In the genomic region with DNA sequence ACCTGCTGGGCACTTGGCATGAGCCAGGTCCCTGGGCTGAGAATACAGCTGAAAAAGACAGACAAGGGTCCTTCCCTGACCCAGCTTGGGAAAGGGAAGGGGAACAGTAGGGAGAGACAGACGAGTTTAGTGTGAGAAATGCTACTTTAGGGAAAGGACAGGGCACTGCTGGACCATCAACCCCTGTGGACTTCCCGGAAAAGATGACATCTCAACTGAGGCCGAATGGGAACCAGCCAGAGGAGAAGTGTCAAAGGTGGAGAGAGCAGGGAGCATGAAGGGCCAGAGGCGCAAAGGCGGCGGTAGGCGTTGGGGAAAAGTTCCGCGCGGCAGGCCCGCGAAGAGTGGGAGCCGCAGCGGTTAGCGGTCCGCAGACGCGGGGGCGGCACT, we compare ENCODE assay signal across 9 cellular contexts. TPM values are rescaled to one million over a fixed set of nuclear protein-coding genes. Genes with fewer than 3 reads are reported as not detected.
DNase-seq lines count a peak whose midpoint lies in the region; ATAC-seq and TF ChIP-seq lines count a peak whose summit lies in the region.
"Had no signal": no experiment of that assay in that cellular context is flagged by ENCODE, and none has a peak within 500 bp of the region (broad histone marks: within the 10 kb centered on the region; RNA-seq: fewer than 3 reads in every experiment).

No MANE protein-coding gene starts in this region.

- peaks cover 25% of the 10 kb centered on the region for H3K4me1 ChIP-seq in stomach smooth muscle (ENCODE audit: control insufficient read depth, insufficient read depth, low read length)

- H3K9me3 ChIP-seq in stomach smooth muscle (ENCODE audit: control insufficient read depth in 2 of 2, low read length in 2 of 2) = no peaks in the 10 kb centered on the region

- peaks cover 21% of the 10 kb centered on the region for H3K4me1 Mint-ChIP-seq in activated T-helper 17 cell treated with anti-CD3 and anti-CD28 coated beads, Interleukin-2, amount 50 U/mL, for 72 hours

- DNase-seq in iPS-NIHi7 (ENCODE audit: extremely low spot score) = peak; percentile 20
- DNase-seq in globus pallidus (ENCODE audit: low spot score) = no peak
- DNase-seq in activated CD4-positive, CD25-positive, alpha-beta regulatory T cell (lab: John Stamatoyannopoulos, UW) = no peak

- peak overlapping the region; percentile 84 to 93 for H3K4me3 ChIP-seq in stomach smooth muscle (ENCODE audit: low read length in 2 of 2)

- H3K27me3 ChIP-seq in stomach smooth muscle (ENCODE audit: control insufficient read depth in 1 of 2, insufficient read depth in 2 of 2, low read length in 2 of 2) = no peaks in the 10 kb centered on the region

- no peaks in the 10 kb centered on the region for H3K9me3 Mint-ChIP-seq in activated T-helper 17 cell treated with anti-CD3 and anti-CD28 coated beads, Interleukin-2, amount 50 U/mL, for 72 hours

- peak overlapping the region; percentile 79 to 91 for H3K9ac ChIP-seq in stomach smooth muscle (ENCODE audit: low read length in 2 of 2)

- H3K27ac Mint-ChIP-seq in activated T-helper 17 cell treated with anti-CD3 and anti-CD28 coated beads, Interleukin-2, amount 50 U/mL, for 72 hours = peak overlapping the region; percentile 95

- ATAC-seq in GM21447 (IDR thresholded peaks at IDR 0.05; ENCODE audit: unreplicated experiment) = peak; percentile 35
- ATAC-seq in activated T-helper 17 cell treated with anti-CD3 and anti-CD28 coated beads, Interleukin-2, amount 50 U/mL, for 72 hours (replicated peaks) = no peak
- ATAC-seq in HG03175 (IDR thresholded peaks at IDR 0.05; ENCODE audit: unreplicated experiment) = no peak

- H3K27ac ChIP-seq in 22Rv1 (peak overlapping the region; percentile 50), stomach smooth muscle (ENCODE audit: low read length) (peak overlapping the region; percentile 24)

- H3K4me3 Mint-ChIP-seq in activated T-helper 17 cell treated with anti-CD3 and anti-CD28 coated beads, Interleukin-2, amount 50 U/mL, for 72 hours = peak overlapping the region; percentile 92

- TF ChIP-seq CTCF in 22Rv1 (IDR thresholded peaks at IDR 0.05) = no peak

- H3K36me3 ChIP-seq in stomach smooth muscle (ENCODE audit: control insufficient read depth in 2 of 2, insufficient read depth in 2 of 2, low read length in 2 of 2) = peaks cover 15 to 28% of the 10 kb centered on the region in 2 donors

- peaks cover 53% of the 10 kb centered on the region for H3K36me3 Mint-ChIP-seq in activated T-helper 17 cell treated with anti-CD3 and anti-CD28 coated beads, Interleukin-2, amount 50 U/mL, for 72 hours (ENCODE audit: low read depth)

- H3K27me3 Mint-ChIP-seq in activated T-helper 17 cell treated with anti-CD3 and anti-CD28 coated beads, Interleukin-2, amount 50 U/mL, for 72 hours = no peaks in the 10 kb centered on the region

RNA-seq across cellular contexts. Expression of a gene that starts 0.6 kb away (rescaled TPM):
- total RNA-seq in activated T-helper 17 cell treated with anti-CD3 and anti-CD28 coated beads, Interleukin-2, amount 50 U/mL, for 72 hours = 10 to 100 TPM; 27.2 to 66.9 TPM

RNA-seq across cellular contexts. Expression of a gene that starts 15.6 kb away (rescaled TPM):
- under 1 TPM in 1 of 2 donors, not detected in 1; 0.56 TPM for total RNA-seq in activated T-helper 17 cell treated with anti-CD3 and anti-CD28 coated beads, Interleukin-2, amount 50 U/mL, for 72 hours

RNA-seq across cellular contexts. Expression of a gene that starts 58.4 kb away (rescaled TPM):
- total RNA-seq in activated T-helper 17 cell treated with anti-CD3 and anti-CD28 coated beads, Interleukin-2, amount 50 U/mL, for 72 hours = not detected
- total RNA-seq: pulmonary artery endothelial cell had no signal
